1 cellular context compared by ENCODE assay signal in genomic region chr19:8161135-8161646, GRCh38.
A peak's percentile ranks its signal among the peaks of the same experiment; 100 is the strongest.
TF ChIP-seq lines count a peak whose summit lies in the region.

No MANE protein-coding gene starts in this region.

TF ChIP-seq in K562, 482 proteins besides CTCF, POLR2A, EP300 and RAD21 (continues in another document):
- no peak for TF ChIP-seq NR2C2 (CRISPR knock-in tag; IDR thresholded peaks at IDR 0.05)
- no peak for TF ChIP-seq NR2C2 (tag; IDR thresholded peaks at IDR 0.05)
- peak; percentile 84 for TF ChIP-seq TBP (optimal IDR thresholded peaks at IDR 0.05; ENCODE audit: low read depth, low read length)
- TF ChIP-seq ATF1 (CRISPR knock-in tag; IDR thresholded peaks at IDR 0.05), result no peak
- 0 out of 2 replicates have a peak, but pooled peaks have one; percentile 27 for TF ChIP-seq ATF1 (tag; IDR thresholded peaks at IDR 0.05)
- peak; percentile 86 for TF ChIP-seq ZBTB40 (IDR thresholded peaks at IDR 0.05)
- no peak for TF ChIP-seq ZBTB40 (CRISPR knock-in tag; IDR thresholded peaks at IDR 0.05)
- TF ChIP-seq ZNF384 (IDR thresholded peaks at IDR 0.05; ENCODE audit: low read depth, low read length), result no peak
- TF ChIP-seq ZNF699 (CRISPR knock-in tag; IDR thresholded peaks at IDR 0.05; ENCODE audit: insufficient replicate concordance), result no peak
- TF ChIP-seq, protein P1, sequence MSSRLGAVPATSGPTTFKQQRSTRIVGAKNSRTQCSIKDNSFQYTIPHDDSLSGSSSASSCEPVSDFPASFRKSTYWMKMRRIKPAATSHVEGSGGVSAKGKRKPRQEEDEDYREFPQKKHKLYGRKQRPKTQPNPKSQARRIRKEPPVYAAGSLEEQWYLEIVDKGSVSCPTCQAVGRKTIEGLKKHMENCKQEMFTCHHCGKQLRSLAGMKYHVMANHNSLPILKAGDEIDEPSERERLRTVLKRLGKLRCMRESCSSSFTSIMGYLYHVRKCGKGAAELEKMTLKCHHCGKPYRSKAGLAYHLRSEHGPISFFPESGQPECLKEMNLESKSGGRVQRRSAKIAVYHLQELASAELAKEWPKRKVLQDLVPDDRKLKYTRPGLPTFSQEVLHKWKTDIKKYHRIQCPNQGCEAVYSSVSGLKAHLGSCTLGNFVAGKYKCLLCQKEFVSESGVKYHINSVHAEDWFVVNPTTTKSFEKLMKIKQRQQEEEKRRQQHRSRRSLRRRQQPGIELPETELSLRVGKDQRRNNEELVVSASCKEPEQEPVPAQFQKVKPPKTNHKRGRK (tag; IDR thresholded peaks at IDR 0.05), result no peak
- no peak for TF ChIP-seq PBX2 (CRISPR knock-in tag; IDR thresholded peaks at IDR 0.05; ENCODE audit: low read depth)
- TF ChIP-seq PBX2 (tag; conservative IDR thresholded peaks at IDR 0.05; ENCODE audit: low read depth), result no peak; the same call in 1 of the 2 replicates
- TF ChIP-seq HDAC1 (IDR thresholded peaks at IDR 0.05), result 0 out of 4 replicates have a peak, but pooled peaks of 1 of the 2 experiments have one; percentile 11
- peak; percentile 70 for TF ChIP-seq NFRKB (IDR thresholded peaks at IDR 0.05; ENCODE audit: low read depth)
- no peak for TF ChIP-seq PTTG1 (tag; IDR thresholded peaks at IDR 0.05; ENCODE audit: low read depth)
- TF ChIP-seq, protein P2, sequence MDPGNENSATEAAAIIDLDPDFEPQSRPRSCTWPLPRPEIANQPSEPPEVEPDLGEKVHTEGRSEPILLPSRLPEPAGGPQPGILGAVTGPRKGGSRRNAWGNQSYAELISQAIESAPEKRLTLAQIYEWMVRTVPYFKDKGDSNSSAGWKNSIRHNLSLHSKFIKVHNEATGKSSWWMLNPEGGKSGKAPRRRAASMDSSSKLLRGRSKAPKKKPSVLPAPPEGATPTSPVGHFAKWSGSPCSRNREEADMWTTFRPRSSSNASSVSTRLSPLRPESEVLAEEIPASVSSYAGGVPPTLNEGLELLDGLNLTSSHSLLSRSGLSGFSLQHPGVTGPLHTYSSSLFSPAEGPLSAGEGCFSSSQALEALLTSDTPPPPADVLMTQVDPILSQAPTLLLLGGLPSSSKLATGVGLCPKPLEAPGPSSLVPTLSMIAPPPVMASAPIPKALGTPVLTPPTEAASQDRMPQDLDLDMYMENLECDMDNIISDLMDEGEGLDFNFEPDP (CRISPR knock-in tag; IDR thresholded peaks at IDR 0.05), result no peak
- peak; percentile 65; the same call in 1 of the 2 replicates for TF ChIP-seq ZNF668 (CRISPR knock-in tag; IDR thresholded peaks at IDR 0.05)
- no peak for TF ChIP-seq ZNF696 (CRISPR knock-in tag; conservative IDR thresholded peaks at IDR 0.05)
- TF ChIP-seq RNF2 (IDR thresholded peaks at IDR 0.05), result no peak
- TF ChIP-seq PML (IDR thresholded peaks at IDR 0.05; ENCODE audit: low read length), result peak; percentile 71; the same call in 1 of the 2 replicates
- peak; percentile 61 for TF ChIP-seq RBM25 (IDR thresholded peaks at IDR 0.05; ENCODE audit: low read depth, low read length, severe bottlenecking)
- peak; percentile 28; the same call in 1 of the 2 replicates for TF ChIP-seq CTBP1 (IDR thresholded peaks at IDR 0.05; ENCODE audit: borderline replicate concordance)
- TF ChIP-seq HNRNPUL1 (IDR thresholded peaks at IDR 0.05; ENCODE audit: low read length), result no peak
- TF ChIP-seq POLR2B (IDR thresholded peaks at IDR 0.05; ENCODE audit: low read depth, partially characterized antibody), result peak; percentile 96
- TF ChIP-seq, protein P3, sequence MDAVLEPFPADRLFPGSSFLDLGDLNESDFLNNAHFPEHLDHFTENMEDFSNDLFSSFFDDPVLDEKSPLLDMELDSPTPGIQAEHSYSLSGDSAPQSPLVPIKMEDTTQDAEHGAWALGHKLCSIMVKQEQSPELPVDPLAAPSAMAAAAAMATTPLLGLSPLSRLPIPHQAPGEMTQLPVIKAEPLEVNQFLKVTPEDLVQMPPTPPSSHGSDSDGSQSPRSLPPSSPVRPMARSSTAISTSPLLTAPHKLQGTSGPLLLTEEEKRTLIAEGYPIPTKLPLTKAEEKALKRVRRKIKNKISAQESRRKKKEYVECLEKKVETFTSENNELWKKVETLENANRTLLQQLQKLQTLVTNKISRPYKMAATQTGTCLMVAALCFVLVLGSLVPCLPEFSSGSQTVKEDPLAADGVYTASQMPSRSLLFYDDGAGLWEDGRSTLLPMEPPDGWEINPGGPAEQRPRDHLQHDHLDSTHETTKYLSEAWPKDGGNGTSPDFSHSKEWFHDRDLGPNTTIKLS (IDR thresholded peaks at IDR 0.05; ENCODE audit: borderline replicate concordance, low read depth), result no peak
- peak; percentile 32; the same call in 1 of the 2 replicates for TF ChIP-seq ATF7 (IDR thresholded peaks at IDR 0.05)
- TF ChIP-seq NEUROD1 (IDR thresholded peaks at IDR 0.05; ENCODE audit: borderline replicate concordance, low read depth, low read length, partially characterized antibody), result peak; percentile 80
- TF ChIP-seq THRAP3 (IDR thresholded peaks at IDR 0.05; ENCODE audit: borderline replicate concordance), result no peak
- peak; percentile 55 for TF ChIP-seq RBFOX2 (IDR thresholded peaks at IDR 0.05; ENCODE audit: low read depth, low read length)
- TF ChIP-seq, protein P4, sequence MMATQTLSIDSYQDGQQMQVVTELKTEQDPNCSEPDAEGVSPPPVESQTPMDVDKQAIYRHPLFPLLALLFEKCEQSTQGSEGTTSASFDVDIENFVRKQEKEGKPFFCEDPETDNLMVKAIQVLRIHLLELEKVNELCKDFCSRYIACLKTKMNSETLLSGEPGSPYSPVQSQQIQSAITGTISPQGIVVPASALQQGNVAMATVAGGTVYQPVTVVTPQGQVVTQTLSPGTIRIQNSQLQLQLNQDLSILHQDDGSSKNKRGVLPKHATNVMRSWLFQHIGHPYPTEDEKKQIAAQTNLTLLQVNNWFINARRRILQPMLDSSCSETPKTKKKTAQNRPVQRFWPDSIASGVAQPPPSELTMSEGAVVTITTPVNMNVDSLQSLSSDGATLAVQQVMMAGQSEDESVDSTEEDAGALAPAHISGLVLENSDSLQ (IDR thresholded peaks at IDR 0.05), result peak; percentile 95
- TF ChIP-seq GTF2A2 (tag; IDR thresholded peaks at IDR 0.05), result peak; percentile 31; the same call in 1 of the 2 replicates
- peak; percentile 94 for TF ChIP-seq SUPT5H (IDR thresholded peaks at IDR 0.05)
- peak; percentile 97 for TF ChIP-seq POLR2H (tag; IDR thresholded peaks at IDR 0.05; ENCODE audit: low read depth)
- TF ChIP-seq, protein P5, sequence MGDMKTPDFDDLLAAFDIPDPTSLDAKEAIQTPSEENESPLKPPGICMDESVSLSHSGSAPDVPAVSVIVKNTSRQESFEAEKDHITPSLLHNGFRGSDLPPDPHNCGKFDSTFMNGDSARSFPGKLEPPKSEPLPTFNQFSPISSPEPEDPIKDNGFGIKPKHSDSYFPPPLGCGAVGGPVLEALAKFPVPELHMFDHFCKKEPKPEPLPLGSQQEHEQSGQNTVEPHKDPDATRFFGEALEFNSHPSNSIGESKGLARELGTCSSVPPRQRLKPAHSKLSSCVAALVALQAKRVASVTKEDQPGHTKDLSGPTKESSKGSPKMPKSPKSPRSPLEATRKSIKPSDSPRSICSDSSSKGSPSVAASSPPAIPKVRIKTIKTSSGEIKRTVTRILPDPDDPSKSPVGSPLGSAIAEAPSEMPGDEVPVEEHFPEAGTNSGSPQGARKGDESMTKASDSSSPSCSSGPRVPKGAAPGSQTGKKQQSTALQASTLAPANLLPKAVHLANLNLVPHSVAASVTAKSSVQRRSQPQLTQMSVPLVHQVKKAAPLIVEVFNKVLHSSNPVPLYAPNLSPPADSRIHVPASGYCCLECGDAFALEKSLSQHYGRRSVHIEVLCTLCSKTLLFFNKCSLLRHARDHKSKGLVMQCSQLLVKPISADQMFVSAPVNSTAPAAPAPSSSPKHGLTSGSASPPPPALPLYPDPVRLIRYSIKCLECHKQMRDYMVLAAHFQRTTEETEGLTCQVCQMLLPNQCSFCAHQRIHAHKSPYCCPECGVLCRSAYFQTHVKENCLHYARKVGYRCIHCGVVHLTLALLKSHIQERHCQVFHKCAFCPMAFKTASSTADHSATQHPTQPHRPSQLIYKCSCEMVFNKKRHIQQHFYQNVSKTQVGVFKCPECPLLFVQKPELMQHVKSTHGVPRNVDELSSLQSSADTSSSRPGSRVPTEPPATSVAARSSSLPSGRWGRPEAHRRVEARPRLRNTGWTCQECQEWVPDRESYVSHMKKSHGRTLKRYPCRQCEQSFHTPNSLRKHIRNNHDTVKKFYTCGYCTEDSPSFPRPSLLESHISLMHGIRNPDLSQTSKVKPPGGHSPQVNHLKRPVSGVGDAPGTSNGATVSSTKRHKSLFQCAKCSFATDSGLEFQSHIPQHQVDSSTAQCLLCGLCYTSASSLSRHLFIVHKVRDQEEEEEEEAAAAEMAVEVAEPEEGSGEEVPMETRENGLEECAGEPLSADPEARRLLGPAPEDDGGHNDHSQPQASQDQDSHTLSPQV (IDR thresholded peaks at IDR 0.05), result peak; percentile 88
- TF ChIP-seq NRF1 (conservative IDR thresholded peaks at IDR 0.05 in 1 of 2, IDR thresholded peaks at IDR 0.05 in 1 of 2), result peak; percentile 61 to 67
- 0 out of 2 replicates have a peak, but pooled peaks have one; percentile 14 for TF ChIP-seq ESRRA (IDR thresholded peaks at IDR 0.05; ENCODE audit: borderline replicate concordance, low read depth)
- no peak for TF ChIP-seq KAT2B (IDR thresholded peaks at IDR 0.05; ENCODE audit: low read depth, low read length)
- TF ChIP-seq BACH1 (tag; IDR thresholded peaks at IDR 0.05), result no peak
- TF ChIP-seq NR4A1 (CRISPR knock-in tag; IDR thresholded peaks at IDR 0.05), result no peak
- peak; percentile 72; the same call in 1 of the 2 replicates for TF ChIP-seq NR4A1 (tag; IDR thresholded peaks at IDR 0.05)
- TF ChIP-seq POLR2AphosphoS5 (IDR thresholded peaks at IDR 0.05; ENCODE audit: control insufficient read depth, insufficient read depth, low read depth, low read length), result peak; percentile 72; the same call in 1 of the 2 replicates
